12 cellular contexts compared by ENCODE assay signal in genomic region chrX:51712953-51713647, GRCh38. TPM values are rescaled to one million over a fixed set of nuclear protein-coding genes. Genes with fewer than 3 reads are reported as not detected.
"Had no signal": no experiment of that assay in that cellular context is flagged by ENCODE, and none has a peak within 500 bp of the region (broad histone marks: within the 10 kb centered on the region; RNA-seq: fewer than 3 reads in every experiment).

No MANE protein-coding gene starts in this region.

RNA-seq across cellular contexts. Expression of gene CENPVL1, which starts 2.8 kb away (rescaled TPM):
- total RNA-seq: activated B cell treated with CpG ODN at 0.5 μM for 24 hours; activated CD4-positive, alpha-beta memory T cell treated with anti-CD3 and anti-CD28 coated beads for 36 hours; activated CD4-positive, alpha-beta T cell treated with anti-CD3 and anti-CD28 coated beads, Interleukin-2, amount 10 ng/mL, durations not matched to agents 24 days and 14 days; activated CD8-positive, alpha-beta memory T cell treated with anti-CD3 and anti-CD28 coated beads for 36 hours; activated CD8-positive, alpha-beta T cell treated with anti-CD3 and anti-CD28 coated beads for 36 hours; activated naive CD8-positive, alpha-beta T cell treated with anti-CD3 and anti-CD28 coated beads, Interleukin-2, amount 10 ng/mL, durations not matched to agents 7 days and 5 days; activated T-helper 1 cell treated with anti-CD3 and anti-CD28 coated beads, Interleukin-12 subunit alpha, Interleukin-12 subunit beta, Interleukin-2, Interleukin-4 antibody, amounts not matched to agents 30 ng/mL and 10 ng/mL and 1 ng/mL, durations not matched to agents 14 hours and 24 hours and 36 hours; activated T-helper 2 cell treated with anti-CD3 and anti-CD28 coated beads, Interferon-gamma antibody, Interleukin-2, Interleukin-4, amounts not matched to agents 10 μg/mL and 5 μg/mL and 100 μg/mL, durations not matched to agents 14 hours and 24 hours and 36 hours; adrenal gland; aorta; bronchial epithelial cell; chondrocyte had no signal
- polyA plus RNA-seq: adrenal gland, aorta had no signal

RNA-seq across cellular contexts. Expression of gene CENPVL2, which starts 30.5 kb away (rescaled TPM):
- total RNA-seq: activated B cell treated with CpG ODN at 0.5 μM for 24 hours; activated CD4-positive, alpha-beta memory T cell treated with anti-CD3 and anti-CD28 coated beads for 36 hours; activated CD4-positive, alpha-beta T cell treated with anti-CD3 and anti-CD28 coated beads, Interleukin-2, amount 10 ng/mL, durations not matched to agents 24 days and 14 days; activated CD8-positive, alpha-beta memory T cell treated with anti-CD3 and anti-CD28 coated beads for 36 hours; activated CD8-positive, alpha-beta T cell treated with anti-CD3 and anti-CD28 coated beads for 36 hours; activated naive CD8-positive, alpha-beta T cell treated with anti-CD3 and anti-CD28 coated beads, Interleukin-2, amount 10 ng/mL, durations not matched to agents 7 days and 5 days; activated T-helper 1 cell treated with anti-CD3 and anti-CD28 coated beads, Interleukin-12 subunit alpha, Interleukin-12 subunit beta, Interleukin-2, Interleukin-4 antibody, amounts not matched to agents 30 ng/mL and 10 ng/mL and 1 ng/mL, durations not matched to agents 14 hours and 24 hours and 36 hours; activated T-helper 2 cell treated with anti-CD3 and anti-CD28 coated beads, Interferon-gamma antibody, Interleukin-2, Interleukin-4, amounts not matched to agents 10 μg/mL and 5 μg/mL and 100 μg/mL, durations not matched to agents 14 hours and 24 hours and 36 hours; adrenal gland; aorta; bronchial epithelial cell; chondrocyte had no signal
- polyA plus RNA-seq: adrenal gland, aorta had no signal
